In the genomic region with DNA sequence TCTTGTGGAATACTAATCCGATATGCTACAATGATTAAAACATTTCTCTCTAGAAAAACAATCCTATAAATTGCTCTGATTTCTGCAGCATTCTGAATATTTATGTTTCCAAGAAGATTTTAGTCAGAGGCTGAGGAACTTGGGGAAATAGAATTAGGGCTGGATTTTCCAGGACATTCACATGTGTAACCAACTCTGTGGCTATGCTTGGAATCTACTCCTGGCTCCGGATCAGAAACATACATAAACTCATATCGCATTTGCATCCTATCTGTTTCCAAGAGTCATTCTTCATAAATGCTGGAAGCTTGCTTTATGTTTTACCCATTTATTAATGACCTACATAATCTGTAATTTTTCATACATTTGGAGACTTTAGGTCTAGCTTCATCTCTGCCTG, we compare ENCODE assay signal across 17 cellular contexts.
"Had no signal": no experiment of that assay in that cellular context is flagged by ENCODE, and none has a peak within 500 bp of the region (broad histone marks: within the 10 kb centered on the region; RNA-seq: fewer than 3 reads in every experiment).

No MANE protein-coding gene starts in this region.

- H3K9me3 ChIP-seq: lower lobe of right lung, SJSA1, thyroid gland had no signal

- H3K27me3 ChIP-seq: cardiac muscle cell, SJSA1, thyroid gland had no signal

- H3K4me1 ChIP-seq: lower lobe of right lung, thyroid gland had no signal

- H3K27ac ChIP-seq: cardiac muscle cell, lower lobe of right lung, SJSA1, thyroid gland had no signal

- DNase-seq: activated CD4-positive, alpha-beta memory T cell treated with anti-CD3 and anti-CD28 coated beads for 36 hours; activated CD4-positive, alpha-beta T cell treated with anti-CD3 and anti-CD28 coated beads for 4 hours; activated naive CD4-positive, alpha-beta T cell treated with Interleukin-2 at 50 U/mL for 16 hours; activated naive CD8-positive, alpha-beta T cell treated with anti-CD3 and anti-CD28 coated beads, Interleukin-2, amount 10 ng/mL, durations not matched to agents 7 days and 5 days; activated T-cell treated with anti-CD3 and anti-CD28 coated beads, Interleukin-2, amount 50 U/mL, for 1 hour; anterior cingulate cortex; erythroblast; left cardiac atrium; lower lobe of right lung; nephron progenitor cell; nucleus accumbens; stimulated activated CD4-positive, alpha-beta T cell treated with anti-CD3 and anti-CD28 coated beads, Interleukin-12 subunit alpha, Interleukin-12 subunit beta, amount 100 ng/mL, for 4 hours; stimulated activated CD4-positive, alpha-beta T cell treated with anti-CD3 and anti-CD28 coated beads, Interleukin-1b, Interleukin-23, amount 100 ng/mL, for 48 hours; stimulated activated naive CD4-positive, alpha-beta T cell treated with Interleukin-2 at 50 U/mL for 16 hours had no signal

- H3K4me3 ChIP-seq: cardiac muscle cell, lower lobe of right lung, SJSA1, thyroid gland had no signal

- H3K36me3 ChIP-seq: cardiac muscle cell, lower lobe of right lung, SJSA1, thyroid gland had no signal
